Comparison of ENCODE assay signal across 18 cellular contexts in genomic region chr15:101491739-101492640, GRCh38. TPM values are rescaled to one million over a fixed set of nuclear protein-coding genes. Genes with fewer than 3 reads are reported as not detected.
DNase-seq lines count a peak whose midpoint lies in the region; ATAC-seq, FAIRE-seq and TF ChIP-seq lines count a peak whose summit lies in the region.
"Had no signal": no experiment of that assay in that cellular context is flagged by ENCODE, and none has a peak within 500 bp of the region (broad histone marks: within the 10 kb centered on the region; RNA-seq: fewer than 3 reads in every experiment).

No MANE protein-coding gene starts in this region.

- no peak for FAIRE-seq in D721Med (lab: Jason Lieb, UNC)
- FAIRE-seq: G401.6, GM12892 had no signal

- intact Hi-C loops in dorsolateral prefrontal cortex (cut with DNase I), result loop anchor here in 1 of 2 donors (2.0 kb wide), 2 partner anchors 149 to 191 kb away; no protein-coding TSS in a partner anchor

- H3K4me3 ChIP-seq in dorsolateral prefrontal cortex, result no peak overlapping the region
- H3K4me3 ChIP-seq: GM23338 had no signal

- ATAC-seq in GM19455 (IDR thresholded peaks at IDR 0.05; ENCODE audit: unreplicated experiment), result no peak
- ATAC-seq in GM18909 (IDR thresholded peaks at IDR 0.05; ENCODE audit: poor library complexity, unreplicated experiment), result no peak
- ATAC-seq: GM23338 had no signal

- DNase-seq in D721Med (ENCODE audit: insufficient read length, low spot score) (peak; percentile 18), NCI-H82 (lab: John Stamatoyannopoulos, UW) (peak; percentile 48), dorsolateral prefrontal cortex (no peak), superior temporal gyrus (ENCODE audit: extremely low spot score) (peak; percentile 36), islet precursor cell (no peak)
- DNase-seq: CD4-positive, alpha-beta T cell; DMS79 treated with DMSO at 0.1 percent for 48 hours; HFFc6; KBM-7; NCI-H1436 treated with DMSO at 0.1 percent for 48 hours; NCI-H2081 treated with DMSO at 0.1 percent for 48 hours; NCI-H524 treated with DMSO at 0.1 percent for 48 hours; SHP77 had no signal

- peak overlapping the region in 58 of 59 donors; percentile 21 to 94 (median 83) for H3K27ac ChIP-seq in dorsolateral prefrontal cortex

- TF ChIP-seq CTCF in D721Med (IDR thresholded peaks at IDR 0.05; ENCODE audit: insufficient read depth, missing control alignments) (no peak), dorsolateral prefrontal cortex (IDR thresholded peaks at IDR 0.05 in 54 of 56, conservative IDR thresholded peaks at IDR 0.05 in 2 of 56; ENCODE audit: low read depth in 1 of 56, partially characterized antibody in 56 of 56) (no peak)

- H3K27me3 ChIP-seq in dorsolateral prefrontal cortex, result peaks cover 0 to 18% (median 4%) of the 10 kb centered on the region in 45 donors

RNA-seq across cellular contexts. Expression of gene PCSK6, which starts 2.5 kb away (rescaled TPM):
- total RNA-seq in dorsolateral prefrontal cortex, result 100 to 1,000 TPM in 22 of 120 experiments, 10 to 100 TPM in 98; 15.2 to 217 (median 52.8) TPM
- total RNA-seq: HFFc6 had no signal

Comparison
In these comparisons a context has a peak if more than half of its experiments do, and no peak if none do; other contexts are left out.
1. DNase-seq: peak in D721Med (single experiment), NCI-H82 (single experiment) and superior temporal gyrus (single experiment); none in dorsolateral prefrontal cortex (0 of 10) and islet precursor cell (single experiment).